8 cellular contexts compared by ENCODE assay signal in genomic region chr13:43132228-43132627, GRCh38.
DNase-seq lines count a peak whose midpoint lies in the region; ATAC-seq and TF ChIP-seq lines count a peak whose summit lies in the region.

No MANE protein-coding gene starts in this region.

- no peak for TF ChIP-seq EP300 in transverse colon (IDR thresholded peaks at IDR 0.05; ENCODE audit: low read depth)

- intact Hi-C loops in Right ventricle myocardium superior (cut with DNase I) (no loop called here), cardiac septum (cut with DNase I) (loop anchor here (2.0 to 10.0 kb wide), 2 partner anchors 163 to 537 kb away; no protein-coding TSS in a partner anchor), heart left ventricle (cut with DNase I) (loop anchor here in 9 of 10 donors (2.0 to 10.0 kb wide), 13 partner anchors 45 to 537 kb away; no protein-coding TSS in a partner anchor), transverse colon (cut with DNase I; ENCODE audit: low total_unique reads) (no loop called here)

- H3K36me3 ChIP-seq in heart left ventricle (no peaks in the 10 kb centered on the region), transverse colon (no peaks in the 10 kb centered on the region)

- H3K9me3 ChIP-seq in heart left ventricle, result no peaks in the 10 kb centered on the region
- no peaks in the 10 kb centered on the region for H3K9me3 ChIP-seq in transverse colon

- peak in 11 of 12 donors; percentile 14 to 65 (median 45) for TF ChIP-seq CTCF in heart left ventricle (IDR thresholded peaks at IDR 0.05)
- peak in 4 of 5 experiments; percentile 16 to 56 (median 25) for TF ChIP-seq CTCF in transverse colon (IDR thresholded peaks at IDR 0.05)

- ATAC-seq in Right ventricle myocardium superior (ENCODE audit: poor library complexity) (peak; percentile 75), heart left ventricle (peak; percentile 55 to 76 (median 74)), GM21526 (IDR thresholded peaks at IDR 0.05; ENCODE audit: low FRiP score, unreplicated experiment) (no peak), GM19455 (IDR thresholded peaks at IDR 0.05; ENCODE audit: unreplicated experiment) (no peak)
- no peak for ATAC-seq in stimulated activated memory B cell treated with anti-CD40 and anti-IgM and Interleukin-4, amounts not matched to agents 10 μg/mL and 1 μg/mL and 100 μg/mL, for 72 hours

- no peak for DNase-seq in Right ventricle myocardium superior
- DNase-seq in cardiac septum (ENCODE audit: low spot score), result no peak
- DNase-seq in OCI-M1 (lab: John Stamatoyannopoulos, UW), result peak; percentile 45
- DNase-seq in heart left ventricle, result peak in 1 of 5 donors; percentile 22
- DNase-seq in transverse colon, result peak; percentile 42

- no peaks in the 10 kb centered on the region for H3K9me3 Mint-ChIP-seq in stimulated activated memory B cell treated with anti-CD40 and anti-IgM and Interleukin-4, amounts not matched to agents 10 μg/mL and 1 μg/mL and 100 μg/mL, for 72 hours

- in situ Hi-C loops in transverse colon (cut with MboI; ENCODE audit: low pct_ligation_motif_present in 1 of 4, low pct_unique_long_range_greater_than_20kb in 1 of 4, low sequenced_read_pairs in 3 of 4), result loop anchor here in 1 of 4 donors (25.0 kb wide), 1 partner anchor 545 kb away; no protein-coding TSS in a partner anchor

- no peak overlapping the region for H3K27ac Mint-ChIP-seq in stimulated activated memory B cell treated with anti-CD40 and anti-IgM and Interleukin-4, amounts not matched to agents 10 μg/mL and 1 μg/mL and 100 μg/mL, for 72 hours

- H3K27ac ChIP-seq in heart left ventricle (no peak overlapping the region), transverse colon (no peak overlapping the region)

- H3K4me3 ChIP-seq in heart left ventricle (no peak overlapping the region), transverse colon (no peak overlapping the region)

- H3K4me1 ChIP-seq in heart left ventricle (peaks cover 0 to 18% (median 5%) of the 10 kb centered on the region in 12 donors), transverse colon (peaks cover 0 to 23% (median 8%) of the 10 kb centered on the region in 4 donors)

- peaks cover 56% of the 10 kb centered on the region for H3K27me3 Mint-ChIP-seq in stimulated activated memory B cell treated with anti-CD40 and anti-IgM and Interleukin-4, amounts not matched to agents 10 μg/mL and 1 μg/mL and 100 μg/mL, for 72 hours

- TF ChIP-seq POLR2A in heart left ventricle (IDR thresholded peaks at IDR 0.05) (no peak), transverse colon (IDR thresholded peaks at IDR 0.05) (no peak)

- WGBS in heart left ventricle, 4 donors, result 42 to 49% (median 46%) methylated on average over 4 of the region's 4 CpGs
- WGBS in transverse colon (ENCODE audit: low coverage in 1 of 2), 2 donors, result 54 to 73% methylated on average over 2 to 4 of the region's 4 CpGs

- H3K36me3 Mint-ChIP-seq in stimulated activated memory B cell treated with anti-CD40 and anti-IgM and Interleukin-4, amounts not matched to agents 10 μg/mL and 1 μg/mL and 100 μg/mL, for 72 hours, result no peaks in the 10 kb centered on the region

- H3K4me1 Mint-ChIP-seq in stimulated activated memory B cell treated with anti-CD40 and anti-IgM and Interleukin-4, amounts not matched to agents 10 μg/mL and 1 μg/mL and 100 μg/mL, for 72 hours, result peaks cover 16% of the 10 kb centered on the region

- H3K27me3 ChIP-seq in heart left ventricle (peaks cover 0 to 3% (median 0%) of the 10 kb centered on the region in 9 donors), transverse colon (peaks cover 12% of the 10 kb centered on the region)

- no peak overlapping the region for H3K4me3 Mint-ChIP-seq in stimulated activated memory B cell treated with anti-CD40 and anti-IgM and Interleukin-4, amounts not matched to agents 10 μg/mL and 1 μg/mL and 100 μg/mL, for 72 hours

Comparison
In these comparisons a context has a peak if more than half of its experiments do, and no peak if none do; other contexts are left out.
1. intact Hi-C loops: an anchor here in cardiac septum (2.0 to 10.0 kb wide) and heart left ventricle (2.0 to 10.0 kb wide); none called in Right ventricle myocardium superior and transverse colon.
2. ATAC-seq: peak in Right ventricle myocardium superior (single experiment) and heart left ventricle (4 of 4); none in GM21526 (single experiment), GM19455 (single experiment) and stimulated activated memory B cell treated with anti-CD40 and anti-IgM and Interleukin-4, amounts not matched to agents 10 μg/mL and 1 μg/mL and 100 μg/mL, for 72 hours (single experiment).
3. DNase-seq: peak in OCI-M1 (single experiment) and transverse colon (single experiment); none in Right ventricle myocardium superior (single experiment) and cardiac septum (single experiment).